In genomic region chr10:101625821-101626412, GRCh38 we compare ENCODE assay signal across 19 cellular contexts. TPM values are rescaled to one million over a fixed set of nuclear protein-coding genes. Genes with fewer than 3 reads are reported as not detected.
DNase-seq lines count a peak whose midpoint lies in the region; ATAC-seq and TF ChIP-seq lines count a peak whose summit lies in the region.
"Had no signal": no experiment of that assay in that cellular context is flagged by ENCODE, and none has a peak within 500 bp of the region (broad histone marks: within the 10 kb centered on the region; RNA-seq: fewer than 3 reads in every experiment).

No MANE protein-coding gene starts in this region.

- no peak overlapping the region for H3K4ac ChIP-seq in trophoblast cell (ENCODE audit: low read depth, low read length)

- no peak overlapping the region for H3K18ac ChIP-seq in trophoblast cell (ENCODE audit: low read length)

- POLR2A ChIA-PET in activated CD4-positive, alpha-beta memory T cell treated with anti-CD3 and anti-CD28 coated beads for 36 hours (lab: Charles Lee) = interaction anchor here (0.6 kb wide), 1 partner anchor 63 kb away, joined by 4 read pairs; no protein-coding TSS in a partner anchor

- DNase-seq in NCI-H1092 treated with DMSO at 0.1 percent for 48 hours (lab: John Stamatoyannopoulos, UW) (peak; percentile 30), NCI-H1092 (lab: John Stamatoyannopoulos, UW) (no peak), NB4 (ENCODE audit: low read depth) (peak; percentile 21), coronary artery (ENCODE audit: low spot score) (peak; percentile 36), trophoblast cell (no peak)
- no peak for DNase-seq in natural killer cell treated with Interleukin-12 subunit alpha and Interleukin-12 subunit beta and Interleukin-15 and Interleukin-18, amount 100 ng/mL, for 72 hours (ENCODE audit: low spot score)
- no peak for DNase-seq in activated CD4-positive, alpha-beta memory T cell treated with anti-CD3 and anti-CD28 coated beads for 36 hours
- DNase-seq: activated CD4-positive, alpha-beta T cell treated with anti-CD3 and anti-CD28 coated beads, Interleukin-2, amount 10 ng/mL, durations not matched to agents 7 days and 5 days; activated naive CD4-positive, alpha-beta T cell treated with anti-CD3 and anti-CD28 coated beads, Interleukin-2, amount 10 ng/mL, durations not matched to agents 7 days and 5 days; activated T-cell treated with anti-CD3 and anti-CD28 coated beads, Interleukin-2, amount 50 U/mL, for 1 hour; glutamatergic neuron; HCEC 1CT; naive B cell; stimulated activated CD4-positive, alpha-beta T cell treated with anti-CD3 and anti-CD28 coated beads, Interleukin-2, amount 100 ng/mL, for 48 hours had no signal

- H4K12ac ChIP-seq in trophoblast cell (ENCODE audit: low read depth, low read length) = no peak overlapping the region

- no peak overlapping the region for H2AFZ ChIP-seq in trophoblast cell (ENCODE audit: insufficient read depth, low read length, poor library complexity)
- H2AFZ ChIP-seq: parathyroid adenoma had no signal

- peak overlapping the region; percentile 34 to 60 for H3K27ac Mint-ChIP-seq in natural killer cell treated with Interleukin-12 subunit alpha and Interleukin-12 subunit beta and Interleukin-15 and Interleukin-18, amount 100 ng/mL, for 72 hours
- H3K27ac Mint-ChIP-seq in activated CD4-positive, alpha-beta memory T cell treated with anti-CD3 and anti-CD28 coated beads for 36 hours = no peak overlapping the region
- H3K27ac Mint-ChIP-seq: activated CD4-positive, alpha-beta T cell treated with anti-CD3 and anti-CD28 coated beads, Interleukin-2, amount 10 ng/mL, durations not matched to agents 7 days and 5 days; activated naive CD4-positive, alpha-beta T cell treated with anti-CD3 and anti-CD28 coated beads, Interleukin-2, amount 10 ng/mL, durations not matched to agents 7 days and 5 days had no signal

- CTCF ChIA-PET in activated CD4-positive, alpha-beta memory T cell treated with anti-CD3 and anti-CD28 coated beads for 36 hours (lab: Charles Lee) = no interaction called here

- H3K36me3 ChIP-seq in trophoblast cell (ENCODE audit: control insufficient read depth in 1 of 2, insufficient read depth in 2 of 2, low read length in 2 of 2) = peaks cover 0 to 5% of the 10 kb centered on the region in 2 experiments

- H4K91ac ChIP-seq in trophoblast cell (ENCODE audit: low read depth, low read length) = no peak overlapping the region

- H3K4me1 Mint-ChIP-seq in natural killer cell treated with Interleukin-12 subunit alpha and Interleukin-12 subunit beta and Interleukin-15 and Interleukin-18, amount 100 ng/mL, for 72 hours (ENCODE audit: low read depth in 2 of 2) = peaks cover 16 to 30% of the 10 kb centered on the region in 2 donors
- H3K4me1 Mint-ChIP-seq in activated CD4-positive, alpha-beta memory T cell treated with anti-CD3 and anti-CD28 coated beads for 36 hours (ENCODE audit: low read depth) = peaks cover 2% of the 10 kb centered on the region
- H3K4me1 Mint-ChIP-seq: activated CD4-positive, alpha-beta T cell treated with anti-CD3 and anti-CD28 coated beads, Interleukin-2, amount 10 ng/mL, durations not matched to agents 7 days and 5 days; activated naive CD4-positive, alpha-beta T cell treated with anti-CD3 and anti-CD28 coated beads, Interleukin-2, amount 10 ng/mL, durations not matched to agents 7 days and 5 days had no signal

- TF ChIP-seq CTCF in NB4 (IDR thresholded peaks at IDR 0.05; ENCODE audit: low read depth, low read length) = no peak
- TF ChIP-seq CTCF in coronary artery (IDR thresholded peaks at IDR 0.05) = no peak

- no peak overlapping the region for H4K8ac ChIP-seq in trophoblast cell (ENCODE audit: low read depth, low read length)

- H3K14ac ChIP-seq in trophoblast cell (ENCODE audit: low read length) = no peak overlapping the region

- TF ChIP-seq POLR2A in NB4 (IDR thresholded peaks at IDR 0.05; ENCODE audit: extremely low read depth, insufficient read length) = no peak

- peaks cover 5% of the 10 kb centered on the region for H3K36me3 Mint-ChIP-seq in natural killer cell treated with Interleukin-12 subunit alpha and Interleukin-12 subunit beta and Interleukin-15 and Interleukin-18, amount 100 ng/mL, for 72 hours
- H3K36me3 Mint-ChIP-seq in activated CD4-positive, alpha-beta memory T cell treated with anti-CD3 and anti-CD28 coated beads for 36 hours = peaks cover 8% of the 10 kb centered on the region

- no peaks in the 10 kb centered on the region for H3K9me3 Mint-ChIP-seq in natural killer cell treated with Interleukin-12 subunit alpha and Interleukin-12 subunit beta and Interleukin-15 and Interleukin-18, amount 100 ng/mL, for 72 hours
- H3K9me3 Mint-ChIP-seq in activated CD4-positive, alpha-beta memory T cell treated with anti-CD3 and anti-CD28 coated beads for 36 hours = no peaks in the 10 kb centered on the region
- H3K9me3 Mint-ChIP-seq: activated CD4-positive, alpha-beta T cell treated with anti-CD3 and anti-CD28 coated beads, Interleukin-2, amount 10 ng/mL, durations not matched to agents 7 days and 5 days; activated naive CD4-positive, alpha-beta T cell treated with anti-CD3 and anti-CD28 coated beads, Interleukin-2, amount 10 ng/mL, durations not matched to agents 7 days and 5 days; naive B cell had no signal

- H3K4me1 ChIP-seq in trophoblast cell (ENCODE audit: control insufficient read depth in 1 of 2, insufficient read depth in 2 of 2, low read length in 2 of 2) = peaks cover 0 to 6% of the 10 kb centered on the region in 2 experiments
- H3K4me1 ChIP-seq: parathyroid adenoma had no signal

- no peak overlapping the region for H3K4me3 Mint-ChIP-seq in natural killer cell treated with Interleukin-12 subunit alpha and Interleukin-12 subunit beta and Interleukin-15 and Interleukin-18, amount 100 ng/mL, for 72 hours
- no peak overlapping the region for H3K4me3 Mint-ChIP-seq in activated CD4-positive, alpha-beta memory T cell treated with anti-CD3 and anti-CD28 coated beads for 36 hours
- H3K4me3 Mint-ChIP-seq: activated CD4-positive, alpha-beta T cell treated with anti-CD3 and anti-CD28 coated beads, Interleukin-2, amount 10 ng/mL, durations not matched to agents 7 days and 5 days; activated naive CD4-positive, alpha-beta T cell treated with anti-CD3 and anti-CD28 coated beads, Interleukin-2, amount 10 ng/mL, durations not matched to agents 7 days and 5 days; B cell; naive B cell had no signal

- no peaks in the 10 kb centered on the region for H3K79me1 ChIP-seq in trophoblast cell (ENCODE audit: low read length)

- H3K27ac ChIP-seq in coronary artery = no peak overlapping the region
- no peak overlapping the region for H3K27ac ChIP-seq in trophoblast cell (ENCODE audit: low read depth, low read length)
- H3K27ac ChIP-seq: 22Rv1, KMS-11, parathyroid adenoma had no signal

- no peaks in the 10 kb centered on the region for H3K27me3 ChIP-seq in trophoblast cell (ENCODE audit: insufficient read depth, low read length)

- intact Hi-C loops in activated CD4-positive, alpha-beta memory T cell treated with anti-CD3 and anti-CD28 coated beads for 36 hours (cut with micrococcal nuclease) = no loop called here

- no peak overlapping the region for H2BK120ac ChIP-seq in trophoblast cell (ENCODE audit: insufficient read depth, low read length, poor library complexity)

- H3K23ac ChIP-seq in trophoblast cell (ENCODE audit: low read length) = no peak overlapping the region

- H3K27me3 Mint-ChIP-seq in natural killer cell treated with Interleukin-12 subunit alpha and Interleukin-12 subunit beta and Interleukin-15 and Interleukin-18, amount 100 ng/mL, for 72 hours = no peaks in the 10 kb centered on the region
- no peaks in the 10 kb centered on the region for H3K27me3 Mint-ChIP-seq in activated CD4-positive, alpha-beta memory T cell treated with anti-CD3 and anti-CD28 coated beads for 36 hours
- H3K27me3 Mint-ChIP-seq: activated CD4-positive, alpha-beta T cell treated with anti-CD3 and anti-CD28 coated beads, Interleukin-2, amount 10 ng/mL, durations not matched to agents 7 days and 5 days; activated naive CD4-positive, alpha-beta T cell treated with anti-CD3 and anti-CD28 coated beads, Interleukin-2, amount 10 ng/mL, durations not matched to agents 7 days and 5 days; B cell; naive B cell had no signal

- no peaks in the 10 kb centered on the region for H3K79me2 ChIP-seq in trophoblast cell (ENCODE audit: control insufficient read depth, insufficient read depth, low read length, poor library complexity)

- H3K4me3 ChIP-seq in NB4 (ENCODE audit: low read depth, low read length) = no peak overlapping the region
- no peak overlapping the region for H3K4me3 ChIP-seq in coronary artery
- H3K4me3 ChIP-seq in trophoblast cell (ENCODE audit: low read depth, low read length) = no peak overlapping the region

- no CpG with 5 or more reads among the region's 1 CpG for WGBS in trophoblast cell (ENCODE audit: extremely low coverage, insufficient coverage, insufficient read length)

- no peak overlapping the region for H3K9ac ChIP-seq in trophoblast cell (ENCODE audit: low read length)
- H3K9ac ChIP-seq: KMS-11, parathyroid adenoma had no signal

- no peak overlapping the region for H2BK12ac ChIP-seq in trophoblast cell (ENCODE audit: low read length)

- H2BK5ac ChIP-seq in trophoblast cell (ENCODE audit: low read depth, low read length, poor library complexity) = no peak overlapping the region

- H2AK5ac ChIP-seq in trophoblast cell (ENCODE audit: low read length) = no peak overlapping the region

- H3K4me2 ChIP-seq in trophoblast cell (ENCODE audit: low read length) = no peak overlapping the region
- H3K4me2 ChIP-seq: KMS-11 had no signal

- no peak for ATAC-seq in natural killer cell treated with Interleukin-12 subunit alpha and Interleukin-12 subunit beta and Interleukin-15 and Interleukin-18, amount 100 ng/mL, for 72 hours
- ATAC-seq in HG03439 (IDR thresholded peaks at IDR 0.05; ENCODE audit: unreplicated experiment) = no peak

- peaks cover 2% of the 10 kb centered on the region for H3K9me3 ChIP-seq in trophoblast cell (ENCODE audit: insufficient read depth, low read depth, low read length)

RNA-seq across cellular contexts. Expression of gene DPCD, which starts 37.8 kb away (rescaled TPM):
- 10 to 100 TPM in 1 of 2 donors, 1 to 10 TPM in 1; 8.2 to 11.2 TPM for total RNA-seq in natural killer cell treated with Interleukin-12 subunit alpha and Interleukin-12 subunit beta and Interleukin-15 and Interleukin-18, amount 100 ng/mL, for 72 hours
- total RNA-seq in activated CD4-positive, alpha-beta memory T cell treated with anti-CD3 and anti-CD28 coated beads for 36 hours = 10 to 100 TPM; 13.9 to 14.4 TPM
- 17.6 and 18.5 TPM in 2 replicates for polyA plus RNA-seq in trophoblast cell (2013)

RNA-seq across cellular contexts. Expression of gene POLL, which starts 37.9 kb away (rescaled TPM):
- total RNA-seq in natural killer cell treated with Interleukin-12 subunit alpha and Interleukin-12 subunit beta and Interleukin-15 and Interleukin-18, amount 100 ng/mL, for 72 hours = 10 to 100 TPM; 27.6 to 37.3 TPM
- 10 to 100 TPM; 29.4 to 30.8 TPM for total RNA-seq in activated CD4-positive, alpha-beta memory T cell treated with anti-CD3 and anti-CD28 coated beads for 36 hours
- 11.9 and 13.7 TPM in 2 replicates for polyA plus RNA-seq in trophoblast cell (2013)

Comparison
In these comparisons a context has a peak if more than half of its experiments do, and no peak if none do; other contexts are left out.
1. DNase-seq: peak in NCI-H1092 treated with DMSO at 0.1 percent for 48 hours (single experiment), NB4 (single experiment) and coronary artery (single experiment); none in NCI-H1092 (single experiment), natural killer cell treated with Interleukin-12 subunit alpha and Interleukin-12 subunit beta and Interleukin-15 and Interleukin-18, amount 100 ng/mL, for 72 hours (single experiment), activated CD4-positive, alpha-beta memory T cell treated with anti-CD3 and anti-CD28 coated beads for 36 hours (single experiment) and trophoblast cell (0 of 2).